8 cellular contexts compared by ENCODE assay signal in the genomic region with DNA sequence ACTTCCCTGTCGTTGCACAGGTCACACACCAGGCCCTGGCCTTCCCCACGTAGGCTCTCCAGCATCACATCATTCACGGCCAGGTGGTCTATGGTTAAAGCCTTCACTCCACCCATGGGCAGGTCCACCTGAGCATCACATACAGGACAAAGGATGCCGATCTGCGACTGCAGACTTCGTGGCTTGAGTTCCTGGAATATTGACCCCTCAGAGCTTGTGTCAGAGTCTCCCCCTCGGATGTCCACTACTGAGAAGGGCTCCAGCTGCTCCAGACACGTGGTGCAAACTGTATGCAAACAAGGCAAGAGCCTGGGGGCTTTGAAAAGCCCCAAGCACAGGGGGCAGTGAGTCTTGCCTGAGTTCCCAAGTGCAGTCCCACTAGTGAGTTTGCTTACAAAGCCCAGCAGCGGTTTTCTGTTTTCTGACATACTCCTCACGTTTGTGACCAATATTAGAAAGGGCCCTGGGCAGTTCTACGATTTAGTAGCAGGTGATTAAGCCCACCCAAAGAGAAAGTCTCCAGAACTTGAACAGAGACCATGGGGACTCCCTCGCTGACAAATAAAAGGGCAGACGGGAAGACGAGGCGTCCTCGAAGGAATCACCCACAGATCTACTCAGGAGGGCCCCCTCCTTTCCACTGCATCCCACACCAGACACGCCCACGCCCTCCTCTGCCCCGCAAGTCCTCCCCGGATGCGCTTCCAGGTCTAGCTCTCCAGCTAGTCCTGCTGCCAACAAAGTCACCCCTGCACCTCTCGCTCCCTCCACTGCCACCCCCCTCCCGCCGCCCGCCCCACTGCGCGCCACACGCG. TPM values are rescaled to one million over a fixed set of nuclear protein-coding genes. Genes with fewer than 3 reads are reported as not detected.
DNase-seq lines count a peak whose midpoint lies in the region; ATAC-seq and TF ChIP-seq lines count a peak whose summit lies in the region.

No MANE protein-coding gene starts in this region.

- H3K4me3 Mint-ChIP-seq in activated naive CD4-positive, alpha-beta T cell treated with anti-CD3 and anti-CD28 coated beads, Interleukin-2, amount 50 U/mL, for 24 hours = peak overlapping the region; percentile 81

- no peaks in the 10 kb centered on the region for H3K9me3 Mint-ChIP-seq in activated naive CD4-positive, alpha-beta T cell treated with anti-CD3 and anti-CD28 coated beads, Interleukin-2, amount 50 U/mL, for 24 hours

- peaks cover 6% of the 10 kb centered on the region for H3K4me1 Mint-ChIP-seq in activated naive CD4-positive, alpha-beta T cell treated with anti-CD3 and anti-CD28 coated beads, Interleukin-2, amount 50 U/mL, for 24 hours

- peaks cover 15% of the 10 kb centered on the region for H3K4me1 ChIP-seq in lower lobe of right lung
- H3K4me1 ChIP-seq in upper lobe of left lung = peaks cover 6 to 14% (median 8%) of the 10 kb centered on the region in 4 donors

- DNase-seq in activated naive CD4-positive, alpha-beta T cell treated with anti-CD3 and anti-CD28 coated beads, Interleukin-2, amount 50 U/mL, for 16 hours = no peak
- DNase-seq in NCI-H69 (lab: John Stamatoyannopoulos, UW) (peak; percentile 27), cerebellum (ENCODE audit: low spot score) (peak; percentile 5), lower lobe of right lung (no peak), upper lobe of left lung (no peak)
- no peak for DNase-seq in stimulated activated CD4-positive, alpha-beta T cell treated with anti-CD3 and anti-CD28 coated beads, Interleukin-15, amount 100 ng/mL, for 24 hours
- no peak for DNase-seq in stimulated activated CD4-positive, alpha-beta T cell treated with anti-CD3 and anti-CD28 coated beads, Interleukin-4, amount 100 ng/mL, for 24 hours

- no peak for TF ChIP-seq CTCF in lower lobe of right lung (IDR thresholded peaks at IDR 0.05)
- no peak for TF ChIP-seq CTCF in upper lobe of left lung (IDR thresholded peaks at IDR 0.05)

- H3K27ac ChIP-seq in lower lobe of right lung = peak overlapping the region; percentile 88
- peak overlapping the region; percentile 80 to 90 (median 88) for H3K27ac ChIP-seq in upper lobe of left lung

- WGBS in upper lobe of left lung, 2 donors = 6 to 19% methylated on average over 15 to 29 of the region's 29 CpGs

- intact Hi-C loops in lower lobe of right lung (cut with DNase I) = no loop called here

- peak overlapping the region; percentile 38 for H3K27ac Mint-ChIP-seq in activated naive CD4-positive, alpha-beta T cell treated with anti-CD3 and anti-CD28 coated beads, Interleukin-2, amount 50 U/mL, for 24 hours

- ATAC-seq in lower lobe of right lung = peak; percentile 45 to 54
- peak in 1 of 2 donors; percentile 68 for ATAC-seq in upper lobe of left lung (ENCODE audit: low FRiP score in 2 of 2)

- H3K9me3 ChIP-seq in lower lobe of right lung (no peaks in the 10 kb centered on the region), upper lobe of left lung (no peaks in the 10 kb centered on the region)

- H3K27me3 ChIP-seq in lower lobe of right lung (ENCODE audit: low read depth) (no peaks in the 10 kb centered on the region), upper lobe of left lung (no peaks in the 10 kb centered on the region)

- no peak for TF ChIP-seq POLR2A in upper lobe of left lung (IDR thresholded peaks at IDR 0.05)

- H3K27me3 Mint-ChIP-seq in activated naive CD4-positive, alpha-beta T cell treated with anti-CD3 and anti-CD28 coated beads, Interleukin-2, amount 50 U/mL, for 24 hours = peaks cover 4% of the 10 kb centered on the region

- TF ChIP-seq EP300 in upper lobe of left lung (IDR thresholded peaks at IDR 0.05) = no peak

- H3K4me3 ChIP-seq in lower lobe of right lung (peak overlapping the region; percentile 68), upper lobe of left lung (peak overlapping the region; percentile 49 to 73 (median 67))

- H3K36me3 Mint-ChIP-seq in activated naive CD4-positive, alpha-beta T cell treated with anti-CD3 and anti-CD28 coated beads, Interleukin-2, amount 50 U/mL, for 24 hours = no peaks in the 10 kb centered on the region

- H3K36me3 ChIP-seq in lower lobe of right lung = no peaks in the 10 kb centered on the region
- no peaks in the 10 kb centered on the region for H3K36me3 ChIP-seq in upper lobe of left lung

RNA-seq across cellular contexts. Expression of a gene that starts 0.6 kb away (rescaled TPM):
- total RNA-seq in cerebellum = 7.6 TPM
- 2.1 TPM for total RNA-seq in lower lobe of right lung
- total RNA-seq in upper lobe of left lung = 1 to 10 TPM in 5 of 6 donors, under 1 TPM in 1; 0.30 to 7.3 (median 2.3) TPM

Comparison
In these comparisons a context has a peak if more than half of its experiments do, and no peak if none do; other contexts are left out.
1. DNase-seq: peak in NCI-H69 (single experiment) and cerebellum (single experiment); none in activated naive CD4-positive, alpha-beta T cell treated with anti-CD3 and anti-CD28 coated beads, Interleukin-2, amount 50 U/mL, for 16 hours (single experiment), lower lobe of right lung (single experiment), upper lobe of left lung (0 of 2), stimulated activated CD4-positive, alpha-beta T cell treated with anti-CD3 and anti-CD28 coated beads, Interleukin-15, amount 100 ng/mL, for 24 hours (single experiment) and stimulated activated CD4-positive, alpha-beta T cell treated with anti-CD3 and anti-CD28 coated beads, Interleukin-4, amount 100 ng/mL, for 24 hours (single experiment).